20 cellular contexts compared by ENCODE assay signal in the genomic region with DNA sequence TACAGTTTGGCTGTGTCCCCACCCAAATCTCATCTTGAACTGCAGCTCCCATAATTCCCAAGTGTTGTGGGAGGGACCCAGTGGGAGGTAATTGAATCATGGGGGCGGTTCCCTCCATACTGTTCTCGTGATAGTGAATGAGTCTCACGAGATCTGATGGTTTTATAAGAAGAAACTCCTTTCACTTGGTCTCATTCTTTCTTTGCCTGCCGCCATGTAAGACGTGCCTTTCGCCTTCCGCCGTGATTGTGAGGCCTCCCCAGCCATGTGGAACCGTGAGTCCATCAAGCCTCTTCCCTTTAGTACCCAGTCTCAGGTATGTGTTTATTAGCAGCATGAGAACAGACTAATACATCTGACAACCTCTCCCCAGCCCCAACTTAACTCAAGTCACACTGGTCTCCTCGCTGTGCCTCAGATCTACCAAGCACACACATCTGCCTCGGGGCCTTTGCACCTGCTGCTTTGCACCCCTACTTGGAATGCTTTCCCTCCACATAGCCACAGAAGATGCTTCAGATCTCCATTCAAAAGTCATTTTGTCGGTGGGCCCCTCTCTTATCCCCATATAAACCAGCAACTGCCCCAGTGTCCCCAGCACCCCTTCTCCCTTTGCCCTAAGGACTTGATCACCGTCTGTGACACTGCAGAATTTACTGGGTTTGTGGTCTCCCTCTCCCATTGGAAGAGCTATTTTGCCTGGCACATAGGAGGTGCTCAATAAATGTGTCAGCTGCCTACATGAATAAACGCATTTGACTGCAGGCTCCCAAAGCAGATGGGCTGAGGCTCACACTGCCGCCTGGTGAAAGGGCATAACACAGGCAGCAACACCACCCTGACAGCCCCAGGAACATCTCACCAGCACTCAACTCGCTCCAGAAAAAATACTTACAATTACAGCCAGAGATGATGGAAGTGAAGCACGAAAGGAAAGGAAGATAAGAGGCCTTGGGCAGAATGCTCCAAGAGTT.
DNase-seq lines count a peak whose midpoint lies in the region; ATAC-seq and TF ChIP-seq lines count a peak whose summit lies in the region.
"Had no signal": no experiment of that assay in that cellular context is flagged by ENCODE, and none has a peak within 500 bp of the region (broad histone marks: within the 10 kb centered on the region; RNA-seq: fewer than 3 reads in every experiment).

No MANE protein-coding gene starts in this region.

- H3K4me3 ChIP-seq in RWPE2 (ENCODE audit: severe bottlenecking) (no peak overlapping the region), upper lobe of right lung (no peak overlapping the region), gastroesophageal sphincter (no peak overlapping the region)
- H3K4me3 ChIP-seq: HAP-1, SJSA1 had no signal

- CTCF ChIA-PET in activated CD4-positive, alpha-beta T cell treated with anti-CD3 and anti-CD28 coated beads, Interleukin-2, amount 10 ng/mL, durations not matched to agents 7 days and 5 days (lab: Charles Lee), result no interaction called here
- CTCF ChIA-PET in activated CD4-positive, alpha-beta T cell treated with anti-CD3 and anti-CD28 coated beads for 36 hours (lab: Charles Lee), result interaction anchor here (0.7 kb wide), 1 partner anchor 13 kb away, joined by 3 read pairs; no protein-coding TSS in a partner anchor

- no peak for TF ChIP-seq POLR2A in gastroesophageal sphincter (IDR thresholded peaks at IDR 0.05)

- H3K4me1 Mint-ChIP-seq in activated CD4-positive, alpha-beta T cell treated with anti-CD3 and anti-CD28 coated beads, Interleukin-2, amount 10 ng/mL, durations not matched to agents 7 days and 5 days, result no peaks in the 10 kb centered on the region
- no peaks in the 10 kb centered on the region for H3K4me1 Mint-ChIP-seq in activated CD4-positive, alpha-beta T cell treated with anti-CD3 and anti-CD28 coated beads for 36 hours
- H3K4me1 Mint-ChIP-seq in mesothelial cell of epicardium, result peaks cover 6% of the 10 kb centered on the region
- H3K4me1 Mint-ChIP-seq in activated T-helper 17 cell treated with anti-CD3 and anti-CD28 coated beads, Interleukin-2, amount 50 U/mL, for 72 hours, result no peaks in the 10 kb centered on the region
- H3K4me1 Mint-ChIP-seq: CD8-positive, alpha-beta memory T cell had no signal

- no peaks in the 10 kb centered on the region for H3K9me3 Mint-ChIP-seq in activated CD4-positive, alpha-beta T cell treated with anti-CD3 and anti-CD28 coated beads, Interleukin-2, amount 10 ng/mL, durations not matched to agents 7 days and 5 days
- H3K9me3 Mint-ChIP-seq in activated CD4-positive, alpha-beta T cell treated with anti-CD3 and anti-CD28 coated beads for 36 hours (ENCODE audit: low read depth), result no peaks in the 10 kb centered on the region
- H3K9me3 Mint-ChIP-seq in mesothelial cell of epicardium, result no peaks in the 10 kb centered on the region
- no peaks in the 10 kb centered on the region for H3K9me3 Mint-ChIP-seq in activated T-helper 17 cell treated with anti-CD3 and anti-CD28 coated beads, Interleukin-2, amount 50 U/mL, for 72 hours
- H3K9me3 Mint-ChIP-seq: CD8-positive, alpha-beta memory T cell had no signal

- H3K4me1 ChIP-seq in RWPE2 (ENCODE audit: insufficient read depth, poor library complexity, severe bottlenecking) (no peaks in the 10 kb centered on the region), upper lobe of right lung (peaks cover 8% of the 10 kb centered on the region), gastroesophageal sphincter (no peaks in the 10 kb centered on the region)
- H3K4me1 ChIP-seq: HAP-1, SJSA1 had no signal

- H3K36me3 ChIP-seq in RWPE2 (ENCODE audit: low read depth), result no peaks in the 10 kb centered on the region
- no peaks in the 10 kb centered on the region for H3K36me3 ChIP-seq in upper lobe of right lung
- no peaks in the 10 kb centered on the region for H3K36me3 ChIP-seq in gastroesophageal sphincter
- H3K36me3 ChIP-seq: HAP-1, SJSA1 had no signal

- H3K4me3 Mint-ChIP-seq in activated CD4-positive, alpha-beta T cell treated with anti-CD3 and anti-CD28 coated beads, Interleukin-2, amount 10 ng/mL, durations not matched to agents 7 days and 5 days, result no peak overlapping the region
- no peak overlapping the region for H3K4me3 Mint-ChIP-seq in activated CD4-positive, alpha-beta T cell treated with anti-CD3 and anti-CD28 coated beads for 36 hours
- no peak overlapping the region for H3K4me3 Mint-ChIP-seq in mesothelial cell of epicardium
- no peak overlapping the region for H3K4me3 Mint-ChIP-seq in activated T-helper 17 cell treated with anti-CD3 and anti-CD28 coated beads, Interleukin-2, amount 50 U/mL, for 72 hours
- H3K4me3 Mint-ChIP-seq: CD8-positive, alpha-beta memory T cell had no signal

- H3K9me3 ChIP-seq in RWPE2 (ENCODE audit: severe bottlenecking), result no peaks in the 10 kb centered on the region
- H3K9me3 ChIP-seq in upper lobe of right lung, result no peaks in the 10 kb centered on the region
- H3K9me3 ChIP-seq in gastroesophageal sphincter, result no peaks in the 10 kb centered on the region
- H3K9me3 ChIP-seq: HAP-1, SJSA1 had no signal

- H3K27ac ChIP-seq in RWPE2 (ENCODE audit: poor library complexity, severe bottlenecking), result no peak overlapping the region
- no peak overlapping the region for H3K27ac ChIP-seq in upper lobe of right lung
- H3K27ac ChIP-seq in gastroesophageal sphincter, result no peak overlapping the region
- H3K27ac ChIP-seq: SJSA1 had no signal

- H3K27me3 ChIP-seq in RWPE2 (ENCODE audit: insufficient read depth, poor library complexity, severe bottlenecking) (no peaks in the 10 kb centered on the region), upper lobe of right lung (no peaks in the 10 kb centered on the region), gastroesophageal sphincter (no peaks in the 10 kb centered on the region)

- no peaks in the 10 kb centered on the region for H3K36me3 Mint-ChIP-seq in activated CD4-positive, alpha-beta T cell treated with anti-CD3 and anti-CD28 coated beads, Interleukin-2, amount 10 ng/mL, durations not matched to agents 7 days and 5 days (ENCODE audit: low read depth)
- no peaks in the 10 kb centered on the region for H3K36me3 Mint-ChIP-seq in activated CD4-positive, alpha-beta T cell treated with anti-CD3 and anti-CD28 coated beads for 36 hours (ENCODE audit: low read depth)
- peaks cover 12% of the 10 kb centered on the region for H3K36me3 Mint-ChIP-seq in mesothelial cell of epicardium
- H3K36me3 Mint-ChIP-seq in activated T-helper 17 cell treated with anti-CD3 and anti-CD28 coated beads, Interleukin-2, amount 50 U/mL, for 72 hours (ENCODE audit: low read depth), result no peaks in the 10 kb centered on the region
- H3K36me3 Mint-ChIP-seq: CD8-positive, alpha-beta memory T cell had no signal

- 75 to 89% methylated on average over 3 to 16 of the region's 17 CpGs for WGBS in gastroesophageal sphincter (ENCODE audit: low coverage in 1 of 2), 2 donors

- ATAC-seq in activated CD4-positive, alpha-beta T cell treated with anti-CD3 and anti-CD28 coated beads for 36 hours, result no peak
- ATAC-seq in RWPE2 (ENCODE audit: low read depth) (no peak), upper lobe of right lung (no peak), HG03039 (IDR thresholded peaks at IDR 0.05; ENCODE audit: unreplicated experiment) (no peak), gastroesophageal sphincter (no peak)
- no peak for ATAC-seq in activated T-helper 17 cell treated with anti-CD3 and anti-CD28 coated beads, Interleukin-2, amount 50 U/mL, for 72 hours (replicated peaks)
- ATAC-seq: PC-3 had no signal

- TF ChIP-seq EP300 in gastroesophageal sphincter (IDR thresholded peaks at IDR 0.05), result no peak

- no peak overlapping the region for H3K27ac Mint-ChIP-seq in activated CD4-positive, alpha-beta T cell treated with anti-CD3 and anti-CD28 coated beads, Interleukin-2, amount 10 ng/mL, durations not matched to agents 7 days and 5 days
- H3K27ac Mint-ChIP-seq in activated CD4-positive, alpha-beta T cell treated with anti-CD3 and anti-CD28 coated beads for 36 hours, result no peak overlapping the region
- H3K27ac Mint-ChIP-seq in mesothelial cell of epicardium, result peak overlapping the region; percentile 7
- H3K27ac Mint-ChIP-seq in activated T-helper 17 cell treated with anti-CD3 and anti-CD28 coated beads, Interleukin-2, amount 50 U/mL, for 72 hours, result no peak overlapping the region
- H3K27ac Mint-ChIP-seq: CD8-positive, alpha-beta memory T cell had no signal

- POLR2A ChIA-PET in activated CD4-positive, alpha-beta T cell treated with anti-CD3 and anti-CD28 coated beads, Interleukin-2, amount 10 ng/mL, durations not matched to agents 7 days and 5 days (lab: Charles Lee), result no interaction called here
- POLR2A ChIA-PET in activated CD4-positive, alpha-beta T cell treated with anti-CD3 and anti-CD28 coated beads for 36 hours (lab: Charles Lee), result no interaction called here

- intact Hi-C loops in activated CD4-positive, alpha-beta T cell treated with anti-CD3 and anti-CD28 coated beads for 36 hours (cut with DNase I, micrococcal nuclease), result no loop called here
- intact Hi-C loops in upper lobe of right lung (cut with DNase I), result no loop called here

- H3K27me3 Mint-ChIP-seq in activated CD4-positive, alpha-beta T cell treated with anti-CD3 and anti-CD28 coated beads, Interleukin-2, amount 10 ng/mL, durations not matched to agents 7 days and 5 days, result no peaks in the 10 kb centered on the region
- no peaks in the 10 kb centered on the region for H3K27me3 Mint-ChIP-seq in activated CD4-positive, alpha-beta T cell treated with anti-CD3 and anti-CD28 coated beads for 36 hours
- no peaks in the 10 kb centered on the region for H3K27me3 Mint-ChIP-seq in mesothelial cell of epicardium (ENCODE audit: low read depth)
- no peaks in the 10 kb centered on the region for H3K27me3 Mint-ChIP-seq in activated T-helper 17 cell treated with anti-CD3 and anti-CD28 coated beads, Interleukin-2, amount 50 U/mL, for 72 hours

- TF ChIP-seq CTCF in RWPE2 (IDR thresholded peaks at IDR 0.05; ENCODE audit: poor library complexity, severe bottlenecking) (no peak), mesothelial cell of epicardium (IDR thresholded peaks at IDR 0.05; ENCODE audit: unreplicated experiment) (no peak), upper lobe of right lung (IDR thresholded peaks at IDR 0.05) (no peak), gastroesophageal sphincter (IDR thresholded peaks at IDR 0.05) (no peak)

- DNase-seq in activated CD4-positive, alpha-beta T cell treated with anti-CD3 and anti-CD28 coated beads, Interleukin-2, amount 10 ng/mL, durations not matched to agents 7 days and 5 days, result peak; percentile 3
- DNase-seq in activated CD4-positive, alpha-beta T cell treated with anti-CD3 and anti-CD28 coated beads for 36 hours, result no peak
- DNase-seq in RWPE2 (ENCODE audit: low spot score) (peak; percentile 11), mesothelial cell of epicardium (ENCODE audit: low spot score in 2 of 2, unreplicated experiment in 2 of 2) (peak in 1 of 2 experiments; percentile 29), upper lobe of right lung (peak; percentile 29)
- DNase-seq: 8988T, DMS79, KG1, NCI-H1092, NCI-H146, NCI-H2081 treated with DMSO at 0.1 percent for 48 hours, NCI-H510A treated with DMSO at 0.1 percent for 48 hours, NCI-H82, PC-3 had no signal
